Comparison of ENCODE assay signal across 1 cellular context in the genomic region with DNA sequence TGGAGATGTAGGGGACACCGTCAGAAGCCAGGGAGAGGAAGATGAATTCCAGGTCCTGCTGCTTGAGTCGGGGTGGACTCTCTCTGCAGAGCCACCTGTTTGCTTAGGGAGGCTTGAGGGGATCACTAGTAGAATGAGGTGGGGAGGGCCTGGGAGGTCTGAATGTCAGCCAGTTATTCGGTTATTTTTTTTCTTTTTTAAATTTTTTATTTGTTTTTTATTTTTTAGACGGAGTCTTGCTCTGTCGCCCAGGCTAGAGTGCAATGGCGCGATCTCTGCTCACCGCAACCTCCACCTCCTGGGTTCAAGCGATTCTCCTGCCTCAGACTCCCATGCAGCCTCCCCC.
TF ChIP-seq lines count a peak whose summit lies in the region.

No MANE protein-coding gene starts in this region.

TF ChIP-seq in K562, 482 proteins besides CTCF, POLR2A, EP300 and RAD21:
- TF ChIP-seq, protein P1, sequence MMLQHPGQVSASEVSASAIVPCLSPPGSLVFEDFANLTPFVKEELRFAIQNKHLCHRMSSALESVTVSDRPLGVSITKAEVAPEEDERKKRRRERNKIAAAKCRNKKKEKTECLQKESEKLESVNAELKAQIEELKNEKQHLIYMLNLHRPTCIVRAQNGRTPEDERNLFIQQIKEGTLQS (IDR thresholded peaks at IDR 0.05): no peak
- TF ChIP-seq, protein P1 (CRISPR knock-in tag; conservative IDR thresholded peaks at IDR 0.05): no peak
- TF ChIP-seq, protein P2, sequence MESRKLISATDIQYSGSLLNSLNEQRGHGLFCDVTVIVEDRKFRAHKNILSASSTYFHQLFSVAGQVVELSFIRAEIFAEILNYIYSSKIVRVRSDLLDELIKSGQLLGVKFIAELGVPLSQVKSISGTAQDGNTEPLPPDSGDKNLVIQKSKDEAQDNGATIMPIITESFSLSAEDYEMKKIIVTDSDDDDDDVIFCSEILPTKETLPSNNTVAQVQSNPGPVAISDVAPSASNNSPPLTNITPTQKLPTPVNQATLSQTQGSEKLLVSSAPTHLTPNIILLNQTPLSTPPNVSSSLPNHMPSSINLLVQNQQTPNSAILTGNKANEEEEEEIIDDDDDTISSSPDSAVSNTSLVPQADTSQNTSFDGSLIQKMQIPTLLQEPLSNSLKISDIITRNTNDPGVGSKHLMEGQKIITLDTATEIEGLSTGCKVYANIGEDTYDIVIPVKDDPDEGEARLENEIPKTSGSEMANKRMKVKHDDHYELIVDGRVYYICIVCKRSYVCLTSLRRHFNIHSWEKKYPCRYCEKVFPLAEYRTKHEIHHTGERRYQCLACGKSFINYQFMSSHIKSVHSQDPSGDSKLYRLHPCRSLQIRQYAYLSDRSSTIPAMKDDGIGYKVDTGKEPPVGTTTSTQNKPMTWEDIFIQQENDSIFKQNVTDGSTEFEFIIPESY (CRISPR knock-in tag; IDR thresholded peaks at IDR 0.05): 0 out of 2 replicates have a peak, but pooled peaks have one; percentile 28
